In genomic region chr5:98839469-98840383, GRCh38 we compare ENCODE assay signal across 8 cellular contexts.
DNase-seq lines count a peak whose midpoint lies in the region; ATAC-seq, FAIRE-seq and TF ChIP-seq lines count a peak whose summit lies in the region.

No MANE protein-coding gene starts in this region.

- H3K36me3 ChIP-seq in DND-41 (ENCODE audit: insufficient read depth, low read length) = no peaks in the 10 kb centered on the region
- H3K36me3 ChIP-seq in kidney (ENCODE audit: control insufficient read depth in 1 of 2, insufficient read depth in 2 of 2, low read length in 2 of 2) = no peaks in the 10 kb centered on the region

- no peak overlapping the region for H3K4me3 Mint-ChIP-seq in activated CD8-positive, alpha-beta T cell treated with anti-CD3 and anti-CD28 coated beads, Interleukin-2, amount 10 ng/mL, durations not matched to agents 7 days and 5 days
- no peak overlapping the region for H3K4me3 Mint-ChIP-seq in Calu3 (ENCODE audit: low read depth, unreplicated experiment)

- peaks cover 12% of the 10 kb centered on the region for H3K9me3 Mint-ChIP-seq in activated CD8-positive, alpha-beta T cell treated with anti-CD3 and anti-CD28 coated beads, Interleukin-2, amount 10 ng/mL, durations not matched to agents 7 days and 5 days (ENCODE audit: insufficient read depth)
- H3K9me3 Mint-ChIP-seq in Calu3 (ENCODE audit: low read depth, unreplicated experiment) = no peaks in the 10 kb centered on the region

- DNase-seq in DND-41 (no peak), kidney (peak; percentile 55), mesenteric fat pad (ENCODE audit: low spot score) (no peak), Calu3 (no peak), RCC 7860 (ENCODE audit: low spot score) (no peak)
- no peak for DNase-seq in activated CD8-positive, alpha-beta T cell treated with anti-CD3 and anti-CD28 coated beads, Interleukin-2, amount 10 ng/mL, durations not matched to agents 7 days and 5 days

- FAIRE-seq in kidney (lab: Jason Lieb, UNC) (no peak), RCC 7860 (lab: Jason Lieb, UNC) (no peak)

- POLR2A ChIA-PET in activated CD8-positive, alpha-beta T cell treated with anti-CD3 and anti-CD28 coated beads, Interleukin-2, amount 10 ng/mL, durations not matched to agents 7 days and 5 days (lab: Charles Lee) = no interaction called here

- no peak overlapping the region for H2AFZ ChIP-seq in DND-41 (ENCODE audit: low read depth, low read length)

- H3K4me1 ChIP-seq in DND-41 (ENCODE audit: insufficient read depth, low read length) (no peaks in the 10 kb centered on the region), kidney (ENCODE audit: control insufficient read depth in 1 of 2, insufficient read depth in 1 of 2, low read depth in 1 of 2, low read length in 2 of 2) (no peaks in the 10 kb centered on the region)

- no TSS peak for BruUV-seq in Calu3 (replicated peaks; lab: Mats Ljungman, UMichigan)

- peaks cover 8% of the 10 kb centered on the region for H3K9me3 ChIP-seq in DND-41 (ENCODE audit: insufficient read depth, low read length, severe bottlenecking)
- H3K9me3 ChIP-seq in kidney (ENCODE audit: control insufficient read depth in 1 of 2, low read length in 2 of 2) = peaks cover 0 to 2% of the 10 kb centered on the region in 2 donors

- TF ChIP-seq CTCF in DND-41 (IDR thresholded peaks at IDR 0.05; ENCODE audit: borderline replicate concordance, extremely low read depth, low read length, poor library complexity, severe bottlenecking) (peak; percentile 6), kidney (IDR thresholded peaks at IDR 0.05; ENCODE audit: borderline replicate concordance, extremely low read depth, insufficient read depth) (peak; percentile 33), Calu3 (IDR thresholded peaks at IDR 0.05; ENCODE audit: unreplicated experiment) (no peak)

- no peaks in the 10 kb centered on the region for H3K36me3 Mint-ChIP-seq in activated CD8-positive, alpha-beta T cell treated with anti-CD3 and anti-CD28 coated beads, Interleukin-2, amount 10 ng/mL, durations not matched to agents 7 days and 5 days (ENCODE audit: low read depth)
- no peaks in the 10 kb centered on the region for H3K36me3 Mint-ChIP-seq in Calu3 (ENCODE audit: insufficient read depth, unreplicated experiment)

- no peaks in the 10 kb centered on the region for H4K20me1 ChIP-seq in DND-41 (ENCODE audit: insufficient read depth, low read length)

- H3K4me1 Mint-ChIP-seq in activated CD8-positive, alpha-beta T cell treated with anti-CD3 and anti-CD28 coated beads, Interleukin-2, amount 10 ng/mL, durations not matched to agents 7 days and 5 days (ENCODE audit: low read depth) = peaks cover 3% of the 10 kb centered on the region
- no peaks in the 10 kb centered on the region for H3K4me1 Mint-ChIP-seq in Calu3 (ENCODE audit: low read depth, unreplicated experiment)

- H3K27me3 ChIP-seq in DND-41 (ENCODE audit: insufficient read depth, low read length, poor library complexity) = no peaks in the 10 kb centered on the region

- H3K9ac ChIP-seq in DND-41 (ENCODE audit: low read depth, low read length) (no peak overlapping the region), kidney (ENCODE audit: low read length in 2 of 2) (no peak overlapping the region)

- intact Hi-C loops in kidney (cut with DNase I) (no loop called here), Calu3 (cut with micrococcal nuclease; ENCODE audit: unreplicated experiment) (loop anchor here (5.0 kb wide), 1 partner anchor 223 kb away; no protein-coding TSS in a partner anchor)

- H3K27ac ChIP-seq in DND-41 (ENCODE audit: low read length) = no peak overlapping the region
- H3K27ac ChIP-seq in kidney (ENCODE audit: low read depth in 2 of 2, low read length in 2 of 2) = no peak overlapping the region

- no peak overlapping the region for H3K27ac Mint-ChIP-seq in activated CD8-positive, alpha-beta T cell treated with anti-CD3 and anti-CD28 coated beads, Interleukin-2, amount 10 ng/mL, durations not matched to agents 7 days and 5 days
- H3K27ac Mint-ChIP-seq in Calu3 (ENCODE audit: unreplicated experiment) = no peak overlapping the region

- CTCF ChIA-PET in activated CD8-positive, alpha-beta T cell treated with anti-CD3 and anti-CD28 coated beads, Interleukin-2, amount 10 ng/mL, durations not matched to agents 7 days and 5 days (lab: Charles Lee) = interaction anchor here (1.0 to 1.7 kb wide), 7 partner anchors 13 to 220 kb away, joined by 3 to 9 read pairs (median 4); no protein-coding TSS in a partner anchor
- CTCF ChIA-PET in Calu3 (lab: Charles Lee) = interaction anchor here (0.6 kb wide), 1 partner anchor 60 kb away, joined by 3 read pairs; no protein-coding TSS in a partner anchor

- H3K4me3 ChIP-seq in DND-41 (ENCODE audit: low read depth in 1 of 2, low read length in 2 of 2) (no peak overlapping the region), kidney (ENCODE audit: low read length in 2 of 2) (peak overlapping the region; percentile 9 to 35)

- H3K4me2 ChIP-seq in DND-41 (ENCODE audit: insufficient read depth, low read length) = no peak overlapping the region

- ATAC-seq in DND-41 (ENCODE audit: insufficient read depth, low read depth) (no peak), HG02678 (IDR thresholded peaks at IDR 0.05; ENCODE audit: unreplicated experiment) (peak; percentile 60), HG03571 (IDR thresholded peaks at IDR 0.05; ENCODE audit: unreplicated experiment) (no peak)
- peak; percentile 33 for ATAC-seq in activated CD8-positive, alpha-beta T cell treated with anti-CD3 and anti-CD28 coated beads, Interleukin-2, amount 10 ng/mL, durations not matched to agents 7 days and 5 days

- no peaks in the 10 kb centered on the region for H3K27me3 Mint-ChIP-seq in activated CD8-positive, alpha-beta T cell treated with anti-CD3 and anti-CD28 coated beads, Interleukin-2, amount 10 ng/mL, durations not matched to agents 7 days and 5 days (ENCODE audit: low read depth)
- no peaks in the 10 kb centered on the region for H3K27me3 Mint-ChIP-seq in Calu3 (ENCODE audit: unreplicated experiment)

- H3K79me2 ChIP-seq in DND-41 (ENCODE audit: insufficient read depth, low read length) = no peaks in the 10 kb centered on the region

Comparison
In these comparisons a context has a peak if more than half of its experiments do, and no peak if none do; other contexts are left out.
1. ATAC-seq: peak in HG02678 (single experiment) and activated CD8-positive, alpha-beta T cell treated with anti-CD3 and anti-CD28 coated beads, Interleukin-2, amount 10 ng/mL, durations not matched to agents 7 days and 5 days (single experiment); none in DND-41 (single experiment) and HG03571 (single experiment).
2. H3K4me3 ChIP-seq: peak in kidney (2 of 2); none in DND-41 (0 of 2).